In genomic region chr5:148828461-148829247, GRCh38 we compare ENCODE assay signal across 8 cellular contexts. TPM values are rescaled to one million over a fixed set of nuclear protein-coding genes. Genes with fewer than 3 reads are reported as not detected.
DNase-seq lines count a peak whose midpoint lies in the region; ATAC-seq and TF ChIP-seq lines count a peak whose summit lies in the region.

No MANE protein-coding gene starts in this region.

- no peak for DNase-seq in CD4-positive, CD25-positive, alpha-beta regulatory T cell
- DNase-seq in breast epithelium (ENCODE audit: low spot score in 2 of 2) = no peak
- no peak for DNase-seq in naive thymus-derived CD8-positive, alpha-beta T cell
- no peak for DNase-seq in hepatic stellate cell (ENCODE audit: low spot score)
- DNase-seq in activated effector memory CD4-positive, alpha-beta T cell treated with Interleukin-2 at 50 U/mL for 16 hours = no peak
- no peak for DNase-seq in activated CD4-positive, CD25-positive, alpha-beta regulatory T cell (lab: John Stamatoyannopoulos, UW)

- no peak overlapping the region for H3K4me3 ChIP-seq in CD4-positive, CD25-positive, alpha-beta regulatory T cell (ENCODE audit: low read depth, low read length)
- H3K4me3 ChIP-seq in KMS-11 (IDR thresholded peaks at IDR 0.05; ENCODE audit: insufficient read depth, low read depth, low read length) = no peak overlapping the region
- H3K4me3 ChIP-seq in breast epithelium = peak overlapping the region; percentile 56 to 81 (median 57)

- no peak overlapping the region for H3K27ac ChIP-seq in CD4-positive, CD25-positive, alpha-beta regulatory T cell (ENCODE audit: insufficient read depth, low read length, poor library complexity, severe bottlenecking)
- H3K27ac ChIP-seq in KMS-11 = peak overlapping the region; percentile 99
- H3K27ac ChIP-seq in breast epithelium = peak overlapping the region; percentile 13 to 29

- TF ChIP-seq CTCF in KMS-11 (conservative IDR thresholded peaks at IDR 0.05; ENCODE audit: low read depth, low read length) (peak; percentile 40), breast epithelium (IDR thresholded peaks at IDR 0.05) (no peak)

- H3K79me2 ChIP-seq in KMS-11 (ENCODE audit: insufficient read depth, low read depth) = peaks cover 69% of the 10 kb centered on the region

- peak overlapping the region in 2 of 3 donors; percentile 1 to 38 for H3K27ac Mint-ChIP-seq in CD4-positive, CD25-positive, alpha-beta regulatory T cell
- H3K27ac Mint-ChIP-seq in naive thymus-derived CD8-positive, alpha-beta T cell = peak overlapping the region in 5 of 10 donors; percentile 3 to 80 (median 32)

- TF ChIP-seq POLR2A in breast epithelium (IDR thresholded peaks at IDR 0.05) = no peak

- peak overlapping the region; percentile 28 to 85 (median 67) for H3K4me3 Mint-ChIP-seq in CD4-positive, CD25-positive, alpha-beta regulatory T cell
- H3K4me3 Mint-ChIP-seq in naive thymus-derived CD8-positive, alpha-beta T cell = peak overlapping the region; percentile 3 to 95 (median 59)

- intact Hi-C loops in breast epithelium (cut with DNase I; ENCODE audit: low total_unique reads) = loop anchor here (10.0 kb wide), 1 partner anchor 136 kb away; no protein-coding TSS in a partner anchor

- H3K4me1 Mint-ChIP-seq in CD4-positive, CD25-positive, alpha-beta regulatory T cell = peaks cover 9 to 48% (median 26%) of the 10 kb centered on the region in 4 donors
- peaks cover 15 to 85% (median 50%) of the 10 kb centered on the region in 4 donors for H3K4me1 Mint-ChIP-seq in naive thymus-derived CD8-positive, alpha-beta T cell

- H3K36me3 ChIP-seq in CD4-positive, CD25-positive, alpha-beta regulatory T cell (ENCODE audit: control insufficient read depth, insufficient read depth, low read length) = no peaks in the 10 kb centered on the region
- H3K36me3 ChIP-seq in KMS-11 (ENCODE audit: insufficient read depth) (no peaks in the 10 kb centered on the region), breast epithelium (no peaks in the 10 kb centered on the region)

- ATAC-seq in CD4-positive, CD25-positive, alpha-beta regulatory T cell (ENCODE audit: low read depth in 2 of 2) = no peak
- no peak for ATAC-seq in naive thymus-derived CD8-positive, alpha-beta T cell
- ATAC-seq in GM21529 (IDR thresholded peaks at IDR 0.05; ENCODE audit: unreplicated experiment) = no peak

- H3K4me1 ChIP-seq in CD4-positive, CD25-positive, alpha-beta regulatory T cell (ENCODE audit: control insufficient read depth, insufficient read depth, low read length, poor library complexity, severe bottlenecking) = peaks cover 16% of the 10 kb centered on the region
- H3K4me1 ChIP-seq in KMS-11 (ENCODE audit: low read depth, poor library complexity, severe bottlenecking) (peaks cover 21% of the 10 kb centered on the region), breast epithelium (no peaks in the 10 kb centered on the region)

- H3K4me2 ChIP-seq in KMS-11 = peak overlapping the region; percentile 99

- peaks cover 3% of the 10 kb centered on the region; the same call in 1 of the 2 replicates for H4K20me1 ChIP-seq in KMS-11 (ENCODE audit: insufficient read depth)

- H3K9me3 ChIP-seq in CD4-positive, CD25-positive, alpha-beta regulatory T cell (ENCODE audit: control insufficient read depth in 2 of 2, low read length in 2 of 2) = no peaks in the 10 kb centered on the region
- H3K9me3 ChIP-seq in breast epithelium = no peaks in the 10 kb centered on the region

- POLR2A ChIA-PET in naive thymus-derived CD8-positive, alpha-beta T cell (lab: Charles Lee) = interaction anchor here (1.2 kb wide), 1 partner anchor 20 kb away, joined by 4 read pairs; no protein-coding TSS in a partner anchor

- peak overlapping the region; percentile 90 for H3K9ac ChIP-seq in KMS-11

- no peaks in the 10 kb centered on the region for H3K9me3 Mint-ChIP-seq in CD4-positive, CD25-positive, alpha-beta regulatory T cell
- H3K9me3 Mint-ChIP-seq in naive thymus-derived CD8-positive, alpha-beta T cell = no peaks in the 10 kb centered on the region

- H2AFZ ChIP-seq in KMS-11 (ENCODE audit: low read depth) = no peak overlapping the region

- H3K27me3 Mint-ChIP-seq in CD4-positive, CD25-positive, alpha-beta regulatory T cell = peaks cover 40% of the 10 kb centered on the region
- H3K27me3 Mint-ChIP-seq in naive thymus-derived CD8-positive, alpha-beta T cell = peaks cover 0 to 4% (median 0%) of the 10 kb centered on the region in 5 donors

- H3K36me3 Mint-ChIP-seq in CD4-positive, CD25-positive, alpha-beta regulatory T cell = no peaks in the 10 kb centered on the region
- H3K36me3 Mint-ChIP-seq in naive thymus-derived CD8-positive, alpha-beta T cell = no peaks in the 10 kb centered on the region

- peaks cover 2% of the 10 kb centered on the region for H3K27me3 ChIP-seq in CD4-positive, CD25-positive, alpha-beta regulatory T cell (ENCODE audit: control insufficient read depth, insufficient read depth, low read length)
- H3K27me3 ChIP-seq in KMS-11 (ENCODE audit: insufficient read depth, low read depth) (no peaks in the 10 kb centered on the region), breast epithelium (no peaks in the 10 kb centered on the region)

RNA-seq across cellular contexts. Expression of gene ADRB2, which starts 2.2 kb away (rescaled TPM):
- 1.0 TPM for total RNA-seq in CD4-positive, CD25-positive, alpha-beta regulatory T cell
- 1 to 10 TPM in 1 of 4 donors, under 1 TPM in 3; 0.30 to 1.4 (median 0.52) TPM for polyA plus RNA-seq in CD4-positive, CD25-positive, alpha-beta regulatory T cell
- 10 to 100 TPM in 2 of 3 donors, 1 to 10 TPM in 1; 9.5 to 41.3 (median 26.4) TPM for total RNA-seq in breast epithelium
- total RNA-seq in naive thymus-derived CD8-positive, alpha-beta T cell = 1 to 10 TPM; 2.1 to 2.2 TPM
- polyA plus RNA-seq in naive thymus-derived CD8-positive, alpha-beta T cell = 10 to 100 TPM in 1 of 3 donors, under 1 TPM in 1, not detected in 1; 0.33 to 12.9 TPM

Comparison
In these comparisons a context has a peak if more than half of its experiments do, and no peak if none do; other contexts are left out.
1. H3K4me3 ChIP-seq: peak in breast epithelium (3 of 3); none in CD4-positive, CD25-positive, alpha-beta regulatory T cell (single experiment) and KMS-11 (single experiment).